ENCODE assay signal across 10 cellular contexts in the genomic region with DNA sequence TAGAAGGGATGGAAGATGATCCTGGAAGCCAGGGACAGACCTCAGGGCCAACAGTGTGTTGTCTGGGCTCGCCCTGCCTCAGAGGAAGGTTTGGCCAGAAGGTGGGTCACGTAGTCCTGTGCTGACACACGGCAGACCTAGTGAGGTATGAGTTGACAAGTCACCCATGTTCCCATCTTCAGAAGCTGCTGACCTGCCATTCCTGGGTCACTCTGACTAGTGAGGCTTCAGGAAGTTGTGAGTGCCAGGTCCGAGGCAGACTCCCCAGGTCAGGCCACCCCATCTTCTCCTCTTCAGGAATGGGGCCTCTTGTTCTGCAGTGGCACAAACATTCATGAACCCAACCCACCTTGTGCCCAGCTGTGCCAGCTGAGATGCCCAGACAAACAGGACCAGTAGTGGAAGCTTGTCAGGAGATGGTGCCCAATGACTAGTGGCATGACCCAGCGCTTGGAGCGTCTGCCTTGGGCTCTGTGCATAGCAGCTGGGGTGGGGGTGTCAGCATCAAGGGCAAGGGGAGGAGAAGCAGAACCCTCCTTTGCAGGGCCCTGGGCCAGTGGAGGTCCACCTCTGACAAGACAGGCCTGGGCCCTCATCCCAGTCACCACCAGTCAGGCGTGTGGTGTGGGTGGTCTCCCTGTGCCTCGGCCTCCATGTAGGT. TPM values are rescaled to one million over a fixed set of nuclear protein-coding genes. Genes with fewer than 3 reads are reported as not detected.
"Had no signal": no experiment of that assay in that cellular context is flagged by ENCODE, and none has a peak within 500 bp of the region (broad histone marks: within the 10 kb centered on the region; RNA-seq: fewer than 3 reads in every experiment).

No MANE protein-coding gene starts in this region.

- H3K27me3 ChIP-seq: tibial nerve had no signal

- H3K9me3 ChIP-seq: mucosa of descending colon, tibial nerve had no signal

- ATAC-seq: activated CD4-positive, CD25-positive, alpha-beta regulatory T cell treated with anti-CD3 and anti-CD28 coated beads, Interleukin-2, amount 50 U/mL, for 24 hours; activated naive CD8-positive, alpha-beta T cell treated with anti-CD3 and anti-CD28 coated beads, Interleukin-2, amount 50 U/mL, for 24 hours; left colon; mucosa of descending colon had no signal

- H3K27ac ChIP-seq: tibial nerve had no signal

- DNase-seq: activated naive CD4-positive, alpha-beta T cell treated with Interleukin-2 at 50 U/mL for 16 hours; activated naive CD8-positive, alpha-beta T cell treated with anti-CD3 and anti-CD28 coated beads, Interleukin-2, amount 50 U/mL, for 24 hours; dermis blood vessel endothelial cell; left colon; mucosa of descending colon; stimulated activated CD4-positive, alpha-beta T cell treated with anti-CD3 and anti-CD28 coated beads, Interleukin-15, amount 100 ng/mL, for 24 hours; stimulated activated CD4-positive, alpha-beta T cell treated with anti-CD3 and anti-CD28 coated beads, Interleukin-4, amount 100 ng/mL, for 4 hours had no signal

- H3K4me3 ChIP-seq: mucosa of descending colon, tibial nerve had no signal

- H3K36me3 ChIP-seq: tibial nerve had no signal

RNA-seq across cellular contexts. Expression of gene ANGPTL2, which starts 16.8 kb away (rescaled TPM):
- total RNA-seq: T-helper 2 cell treated with Interferon-gamma antibody and Interleukin-4, amounts not matched to agents 100 ng/mL and 5 ng/mL, for 36 hours had no signal
